Comparison of ENCODE assay signal across 2 cellular contexts in the genomic region with DNA sequence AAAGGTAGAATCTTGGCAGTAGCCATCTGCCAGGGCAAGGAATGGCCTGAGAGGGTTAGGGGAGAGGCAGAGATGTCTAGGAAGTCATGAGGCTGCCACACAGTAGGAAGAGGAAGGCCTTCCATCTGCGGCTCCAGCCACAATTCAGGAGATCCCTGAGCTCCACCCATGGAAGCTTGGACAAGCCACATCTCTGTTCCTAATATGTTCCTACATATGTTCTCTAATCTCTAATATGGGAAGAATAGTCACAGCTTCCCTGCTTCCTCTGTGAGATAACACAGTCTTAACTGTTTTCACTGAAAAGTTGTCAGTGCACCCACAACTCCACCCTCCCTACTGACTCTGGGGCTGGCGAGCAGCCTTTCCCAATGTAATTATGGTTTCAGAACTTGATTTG.
TF ChIP-seq lines count a peak whose summit lies in the region.

No MANE protein-coding gene starts in this region.

TF ChIP-seq in IMR-90, 13 proteins besides CTCF, POLR2A, EP300 and RAD21:
- no peak for TF ChIP-seq RFX5 (IDR thresholded peaks at IDR 0.05; ENCODE audit: low read depth, low read length)
- no peak for TF ChIP-seq MAFK (IDR thresholded peaks at IDR 0.05; ENCODE audit: low read depth, low read length)
- TF ChIP-seq, protein P1, sequence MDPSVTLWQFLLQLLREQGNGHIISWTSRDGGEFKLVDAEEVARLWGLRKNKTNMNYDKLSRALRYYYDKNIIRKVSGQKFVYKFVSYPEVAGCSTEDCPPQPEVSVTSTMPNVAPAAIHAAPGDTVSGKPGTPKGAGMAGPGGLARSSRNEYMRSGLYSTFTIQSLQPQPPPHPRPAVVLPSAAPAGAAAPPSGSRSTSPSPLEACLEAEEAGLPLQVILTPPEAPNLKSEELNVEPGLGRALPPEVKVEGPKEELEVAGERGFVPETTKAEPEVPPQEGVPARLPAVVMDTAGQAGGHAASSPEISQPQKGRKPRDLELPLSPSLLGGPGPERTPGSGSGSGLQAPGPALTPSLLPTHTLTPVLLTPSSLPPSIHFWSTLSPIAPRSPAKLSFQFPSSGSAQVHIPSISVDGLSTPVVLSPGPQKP (IDR thresholded peaks at IDR 0.05; ENCODE audit: borderline replicate concordance, low read depth, low read length), result no peak
- TF ChIP-seq SMC3 (IDR thresholded peaks at IDR 0.05; ENCODE audit: low read depth, low read length), result no peak
- TF ChIP-seq, protein P2, sequence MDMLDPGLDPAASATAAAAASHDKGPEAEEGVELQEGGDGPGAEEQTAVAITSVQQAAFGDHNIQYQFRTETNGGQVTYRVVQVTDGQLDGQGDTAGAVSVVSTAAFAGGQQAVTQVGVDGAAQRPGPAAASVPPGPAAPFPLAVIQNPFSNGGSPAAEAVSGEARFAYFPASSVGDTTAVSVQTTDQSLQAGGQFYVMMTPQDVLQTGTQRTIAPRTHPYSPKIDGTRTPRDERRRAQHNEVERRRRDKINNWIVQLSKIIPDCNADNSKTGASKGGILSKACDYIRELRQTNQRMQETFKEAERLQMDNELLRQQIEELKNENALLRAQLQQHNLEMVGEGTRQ (IDR thresholded peaks at IDR 0.05; ENCODE audit: low read depth, low read length), result no peak
- TF ChIP-seq NFE2L2 (IDR thresholded peaks at IDR 0.05; ENCODE audit: low read depth, low read length), result no peak
- no peak for TF ChIP-seq FOS (IDR thresholded peaks at IDR 0.05; ENCODE audit: low read depth, low read length)
- no peak for TF ChIP-seq RCOR1 (IDR thresholded peaks at IDR 0.05; ENCODE audit: insufficient replicate concordance, low read length)
- no peak for TF ChIP-seq CHD1 (IDR thresholded peaks at IDR 0.05; ENCODE audit: low read depth, low read length)
- no peak for TF ChIP-seq MAZ (IDR thresholded peaks at IDR 0.05; ENCODE audit: borderline replicate concordance, low read depth, low read length)
- no peak for TF ChIP-seq MXI1 (IDR thresholded peaks at IDR 0.05; ENCODE audit: borderline replicate concordance, low read depth, low read length)
- no peak for TF ChIP-seq CEBPB (IDR thresholded peaks at IDR 0.05; ENCODE audit: low read depth, low read length)
- TF ChIP-seq BHLHE40 (IDR thresholded peaks at IDR 0.05; ENCODE audit: low read depth, low read length), result no peak

TF ChIP-seq in H1, 55 proteins besides CTCF, POLR2A, EP300 and RAD21:
- TF ChIP-seq YY1 (IDR thresholded peaks at IDR 0.05; ENCODE audit: low read depth, low read length) (no peak), HDAC6 (IDR thresholded peaks at IDR 0.05; ENCODE audit: low read depth, low read length) (no peak), MAFK (IDR thresholded peaks at IDR 0.05; ENCODE audit: low read depth, low read length) (no peak), SP1 (IDR thresholded peaks at IDR 0.05; ENCODE audit: low read depth, low read length) (no peak), KDM4A (IDR thresholded peaks at IDR 0.05; ENCODE audit: low read depth, low read length, severe bottlenecking) (no peak), SRF (IDR thresholded peaks at IDR 0.05; ENCODE audit: low read depth, low read length) (no peak), GTF2F1 (IDR thresholded peaks at IDR 0.05; ENCODE audit: borderline replicate concordance, low read depth, low read length) (no peak), CREB1 (IDR thresholded peaks at IDR 0.05) (no peak), TBP (IDR thresholded peaks at IDR 0.05; ENCODE audit: low read depth, low read length) (no peak), NANOG (IDR thresholded peaks at IDR 0.05; ENCODE audit: insufficient read depth, low read depth, low read length, poor library complexity, severe bottlenecking) (no peak), JUN (IDR thresholded peaks at IDR 0.05; ENCODE audit: low read depth, low read length) (no peak), EGR1 (IDR thresholded peaks at IDR 0.05; ENCODE audit: borderline replicate concordance, low read depth, low read length) (no peak), SUZ12 (IDR thresholded peaks at IDR 0.05; ENCODE audit: low read length) (no peak), FOSL1 (IDR thresholded peaks at IDR 0.05; ENCODE audit: insufficient read depth, low read depth, low read length) (no peak), RFX5 (IDR thresholded peaks at IDR 0.05; ENCODE audit: borderline replicate concordance, low read depth, low read length) (no peak), POU5F1 (IDR thresholded peaks at IDR 0.05; ENCODE audit: low read depth, low read length) (no peak), BRCA1 (IDR thresholded peaks at IDR 0.05; ENCODE audit: low read depth, low read length) (no peak), POLR2AphosphoS5 (IDR thresholded peaks at IDR 0.05; ENCODE audit: low read depth, low read length) (no peak)
- TF ChIP-seq, protein P3, sequence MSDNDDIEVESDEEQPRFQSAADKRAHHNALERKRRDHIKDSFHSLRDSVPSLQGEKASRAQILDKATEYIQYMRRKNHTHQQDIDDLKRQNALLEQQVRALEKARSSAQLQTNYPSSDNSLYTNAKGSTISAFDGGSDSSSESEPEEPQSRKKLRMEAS (IDR thresholded peaks at IDR 0.05), result no peak
